ENCODE assay signal across 22 cellular contexts in the genomic region with DNA sequence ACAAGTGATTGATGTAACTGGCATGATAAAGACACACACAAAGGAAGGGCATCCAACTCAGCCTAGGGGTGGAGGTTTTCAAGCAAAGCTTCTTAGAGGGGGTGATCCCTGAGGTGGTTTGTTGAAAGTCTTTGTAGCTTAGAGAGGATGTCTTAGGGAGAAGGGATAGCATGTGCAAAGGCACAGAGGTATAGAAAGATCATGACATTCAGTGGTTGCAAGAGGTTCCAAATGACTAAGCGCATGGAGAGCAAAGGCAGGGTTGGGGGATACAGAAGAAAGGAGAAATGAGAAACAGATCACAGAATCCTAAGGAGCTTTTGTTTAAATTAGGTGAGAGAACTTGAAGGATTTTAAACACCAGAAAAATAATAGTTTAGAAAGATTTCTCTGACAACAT. TPM values are rescaled to one million over a fixed set of nuclear protein-coding genes. Genes with fewer than 3 reads are reported as not detected.
DNase-seq lines count a peak whose midpoint lies in the region; ATAC-seq, FAIRE-seq and TF ChIP-seq lines count a peak whose summit lies in the region.
"Had no signal": no experiment of that assay in that cellular context is flagged by ENCODE, and none has a peak within 500 bp of the region (broad histone marks: within the 10 kb centered on the region; RNA-seq: fewer than 3 reads in every experiment).

No MANE protein-coding gene starts in this region.

- H3K9ac ChIP-seq in H1 (replicated peaks in 1 of 4; ENCODE audit: extremely low read depth in 1 of 4, low read depth in 3 of 4, low read length in 3 of 4), result no peak overlapping the region
- H3K9ac ChIP-seq: GM23248 had no signal

- no peak overlapping the region for H2BK15ac ChIP-seq in H1 (ENCODE audit: low read length)

- no peak overlapping the region for H2BK120ac ChIP-seq in H1 (replicated peaks; ENCODE audit: low read depth, low read length)

- no peak overlapping the region for H2BK20ac ChIP-seq in H1 (ENCODE audit: low read length)

- H3K36me3 ChIP-seq in Caco-2 (ENCODE audit: control insufficient read depth, insufficient read depth, low read length), result no peaks in the 10 kb centered on the region; the same call in 1 of the 2 replicates
- peaks cover 2 to 13% of the 10 kb centered on the region in 2 experiments; a peak in 2 of 3 replicates for H3K36me3 ChIP-seq in HEK293 (ENCODE audit: control insufficient read depth in 2 of 2, insufficient read depth in 1 of 2, low read length in 2 of 2)
- H3K36me3 ChIP-seq in H1 (ENCODE audit: control insufficient read depth in 2 of 4, insufficient read depth in 4 of 4, low read length in 3 of 4), result peaks cover 0 to 5% (median 4%) of the 10 kb centered on the region in 4 experiments; a peak in 3 of 8 replicates

- H3K79me2 ChIP-seq in H1 (ENCODE audit: control insufficient read depth in 1 of 2, insufficient read depth in 2 of 2, low read length in 2 of 2), result no peaks in the 10 kb centered on the region

- FAIRE-seq in H1 (lab: Jason Lieb, UNC), result no peak
- FAIRE-seq: RCC 7860 had no signal

- no peak overlapping the region for H3K4me3 Mint-ChIP-seq in Caco-2 (ENCODE audit: unreplicated experiment)
- H3K4me3 Mint-ChIP-seq in stimulated activated effector memory CD8-positive, alpha-beta T cell treated with anti-CD3 and anti-CD28 coated beads, Interleukin-12 subunit alpha, Interleukin-12 subunit beta, amount 100 ng/mL, for 72 hours, result no peak overlapping the region

- no peak overlapping the region for H4K91ac ChIP-seq in H1 (replicated peaks; ENCODE audit: insufficient read length, low read length)

- H4K8ac ChIP-seq in H1 (ENCODE audit: extremely low read depth, insufficient read depth, low read length), result no peak overlapping the region

- no peaks in the 10 kb centered on the region for H4K20me1 ChIP-seq in H1 (replicated peaks in 1 of 2; ENCODE audit: control insufficient read depth in 1 of 2, insufficient read depth in 2 of 2, low read length in 2 of 2)

- H2AFZ ChIP-seq in H1 (ENCODE audit: low read length), result no peak overlapping the region
- H2AFZ ChIP-seq: GM23248 had no signal

- BruUV-seq in Caco-2 (replicated peaks; lab: Mats Ljungman, UMichigan), result no TSS peak

- TF ChIP-seq CTCF in Caco-2 (IDR thresholded peaks at IDR 0.05; ENCODE audit: insufficient read depth in 1 of 2, low read depth in 1 of 2, low read length in 1 of 2, severe bottlenecking in 1 of 2, unreplicated experiment in 1 of 2) (no peak), HEK293 (tag by site-specific recombination; IDR thresholded peaks at IDR 0.05) (no peak), H1 (IDR thresholded peaks at IDR 0.05; ENCODE audit: control extremely low read depth in 1 of 3, insufficient read depth in 1 of 3, low read depth in 1 of 3, low read length in 3 of 3) (no peak)

- peak overlapping the region; percentile 8 for H3K27ac Mint-ChIP-seq in Caco-2 (ENCODE audit: unreplicated experiment)
- H3K27ac Mint-ChIP-seq in stimulated activated effector memory CD8-positive, alpha-beta T cell treated with anti-CD3 and anti-CD28 coated beads, Interleukin-12 subunit alpha, Interleukin-12 subunit beta, amount 100 ng/mL, for 72 hours, result no peak overlapping the region

- no peaks in the 10 kb centered on the region for H3K27me3 Mint-ChIP-seq in Caco-2 (ENCODE audit: insufficient read depth, unreplicated experiment)

- H3K27me3 ChIP-seq in Caco-2 (replicated peaks; ENCODE audit: control insufficient read depth, insufficient read depth, low read length) (no peaks in the 10 kb centered on the region), H1 (replicated peaks in 1 of 4; ENCODE audit: control insufficient read depth in 3 of 4, extremely low read depth in 1 of 4, insufficient read depth in 3 of 4, low read length in 3 of 4) (no peaks in the 10 kb centered on the region)
- H3K27me3 ChIP-seq: BE2C had no signal

- no peak for TF ChIP-seq EP300 in H1 (IDR thresholded peaks at IDR 0.05; ENCODE audit: borderline replicate concordance in 1 of 2, low read depth in 2 of 2, low read length in 2 of 2)

- H3K23ac ChIP-seq in H1 (ENCODE audit: insufficient read length), result no peak overlapping the region

- TF ChIP-seq RAD21 in H1 (IDR thresholded peaks at IDR 0.05 in 1 of 2, conservative IDR thresholded peaks at IDR 0.05 in 1 of 2; ENCODE audit: low read depth in 2 of 2, low read length in 2 of 2), result no peak

- H3K4me1 ChIP-seq in Caco-2 (no peaks in the 10 kb centered on the region), HEK293 (ENCODE audit: control insufficient read depth, insufficient read depth, low read length) (no peaks in the 10 kb centered on the region), H1 (replicated peaks in 1 of 4; ENCODE audit: control insufficient read depth in 3 of 4, insufficient read depth in 4 of 4, low read length in 3 of 4) (no peaks in the 10 kb centered on the region)
- H3K4me1 ChIP-seq: BE2C had no signal

- peaks cover 11% of the 10 kb centered on the region for H3K4me1 Mint-ChIP-seq in Caco-2 (ENCODE audit: low read depth, unreplicated experiment)
- H3K4me1 Mint-ChIP-seq in stimulated activated effector memory CD8-positive, alpha-beta T cell treated with anti-CD3 and anti-CD28 coated beads, Interleukin-12 subunit alpha, Interleukin-12 subunit beta, amount 100 ng/mL, for 72 hours, result peaks cover 6% of the 10 kb centered on the region

- TF ChIP-seq POLR2A in H1 (IDR thresholded peaks at IDR 0.05; ENCODE audit: control extremely low read depth in 1 of 2, low read depth in 2 of 2, low read length in 2 of 2), result no peak

- H3K9me3 Mint-ChIP-seq in Caco-2 (ENCODE audit: unreplicated experiment), result no peaks in the 10 kb centered on the region
- no peaks in the 10 kb centered on the region for H3K9me3 Mint-ChIP-seq in stimulated activated effector memory CD8-positive, alpha-beta T cell treated with anti-CD3 and anti-CD28 coated beads, Interleukin-12 subunit alpha, Interleukin-12 subunit beta, amount 100 ng/mL, for 72 hours

- CTCF ChIA-PET in Caco-2 (lab: Charles Lee), result interaction anchor here (0.6 to 2.7 kb wide), 3 partner anchors 9 to 186 kb away, joined by 3 to 12 read pairs (median 4); no protein-coding TSS in a partner anchor
- CTCF ChIA-PET in HEK293 (lab: Yijun Ruan, JAX), result interaction anchor here (0.6 to 1.8 kb wide), 7 partner anchors 9 to 1256 kb away, joined by 3 to 16 read pairs (median 3); no protein-coding TSS in a partner anchor
- CTCF ChIA-PET in H1 (lab: Charles Lee; ENCODE audit: partially characterized antibody), result interaction anchor here (0.7 to 8.6 kb wide), 8 partner anchors 9 to 425 kb away, joined by 3 to 69 read pairs (median 4); no protein-coding TSS in a partner anchor

- no peak overlapping the region for H3K4me2 ChIP-seq in H1 (ENCODE audit: insufficient read depth in 1 of 2, low read depth in 2 of 2, low read length in 2 of 2)

- no peaks in the 10 kb centered on the region for H3K9me3 ChIP-seq in Caco-2
- no peaks in the 10 kb centered on the region for H3K9me3 ChIP-seq in HEK293 (ENCODE audit: control insufficient read depth, insufficient read depth, low read depth, low read length)
- H3K9me3 ChIP-seq in H1 (ENCODE audit: insufficient read depth in 2 of 2, low read depth in 1 of 2, low read length in 1 of 2), result no peaks in the 10 kb centered on the region
- H3K9me3 ChIP-seq: BE2C had no signal

- H4K5ac ChIP-seq in H1 (ENCODE audit: insufficient read length, low read depth, low read length), result no peak overlapping the region

- no peak overlapping the region for H3K14ac ChIP-seq in H1 (ENCODE audit: insufficient read length)

- no peak for DNase-seq in Caco-2
- DNase-seq in H1 (ENCODE audit: low read depth in 1 of 2, low spot score in 2 of 2), result no peak
- no peak for DNase-seq in stimulated activated effector memory CD8-positive, alpha-beta T cell treated with anti-CD3 and anti-CD28 coated beads, Interleukin-12 subunit alpha, Interleukin-12 subunit beta, amount 100 ng/mL, for 72 hours (ENCODE audit: low spot score in 2 of 2)
- no peak for DNase-seq in cortex of kidney (lab: John Stamatoyannopoulos, UW)
- no peak for DNase-seq in NCI-H1417 (lab: John Stamatoyannopoulos, UW)
- DNase-seq: CD4-positive, CD25-positive, alpha-beta regulatory T cell; DND-41; GM23248; Kasumi-1; NCI-H1417 treated with DMSO at 0.1 percent for 48 hours; NCI-H187; NCI-H526; OCI-M1 had no signal

- H2AK5ac ChIP-seq in H1 (ENCODE audit: low read depth, low read length), result no peak overlapping the region

- no peak overlapping the region for H3K4ac ChIP-seq in H1 (replicated peaks; ENCODE audit: insufficient read length, low read depth, low read length)

- ATAC-seq in stimulated activated effector memory CD8-positive, alpha-beta T cell treated with anti-CD3 and anti-CD28 coated beads, Interleukin-12 subunit alpha, Interleukin-12 subunit beta, amount 100 ng/mL, for 72 hours, result peak; percentile 53
- no peak for ATAC-seq in HG02970 (IDR thresholded peaks at IDR 0.05; ENCODE audit: low FRiP score, unreplicated experiment)
- ATAC-seq: HCT116 had no signal

- no peak overlapping the region for H2BK5ac ChIP-seq in H1 (ENCODE audit: low read depth, low read length)

- H3K36me3 Mint-ChIP-seq in Caco-2 (ENCODE audit: insufficient read depth, unreplicated experiment), result peaks cover 73% of the 10 kb centered on the region
- H3K36me3 Mint-ChIP-seq in stimulated activated effector memory CD8-positive, alpha-beta T cell treated with anti-CD3 and anti-CD28 coated beads, Interleukin-12 subunit alpha, Interleukin-12 subunit beta, amount 100 ng/mL, for 72 hours, result peaks cover 14% of the 10 kb centered on the region

- no peak overlapping the region for H3K56ac ChIP-seq in H1 (replicated peaks; ENCODE audit: insufficient read length, low read depth, low read length)

- H3K4me3 ChIP-seq in Caco-2 (ENCODE audit: low read depth, low read length) (no peak overlapping the region), HEK293 (ENCODE audit: low read depth, low read length) (no peak overlapping the region), H1 (ENCODE audit: extremely low read depth in 1 of 4, insufficient read depth in 2 of 4, low read depth in 3 of 4, low read length in 4 of 4) (no peak overlapping the region)
- H3K4me3 ChIP-seq: GM23248 had no signal

- WGBS in H1 (ENCODE audit: extremely low coverage in 1 of 2, insufficient coverage in 1 of 2, insufficient read length in 1 of 2, insufficient replicate concordance in 2 of 2, low coverage in 1 of 2, low lambda C conversion rate in 2 of 2, missing lambda C conversion rate in 1 of 2), 2 experiments, result 93% methylated on average over 1 of the region's 1 CpG; no CpG with 5 or more reads in 1 of the 2 experiments

- intact Hi-C loops in Caco-2 (cut with micrococcal nuclease; ENCODE audit: unreplicated experiment), result no loop called here

- no peak overlapping the region for H2BK12ac ChIP-seq in H1 (ENCODE audit: low read depth, low read length)

- H3K27ac ChIP-seq in HEK293 (ENCODE audit: extremely low read depth, low read depth, low read length) (no peak overlapping the region), H1 (ENCODE audit: low read depth, low read length) (no peak overlapping the region)
- H3K27ac ChIP-seq: GM23248 had no signal

- POLR2A ChIA-PET in Caco-2 (lab: Charles Lee) (interaction anchor here (0.5 kb wide), 1 partner anchor 124 kb away, joined by 8 read pairs; no protein-coding TSS in a partner anchor), HEK293 (lab: Yijun Ruan, JAX) (no interaction called here), H1 (lab: Charles Lee; ENCODE audit: partially characterized antibody) (interaction anchor here (0.6 to 2.3 kb wide), 3 partner anchors 10 to 408 kb away, joined by 3 to 11 read pairs (median 5); no protein-coding TSS in a partner anchor)

- no peaks in the 10 kb centered on the region for H3K79me1 ChIP-seq in H1 (ENCODE audit: low read depth, low read length)

- H3K18ac ChIP-seq in H1 (ENCODE audit: extremely low read depth, low read length), result no peak overlapping the region

- no peaks in the 10 kb centered on the region for H3K23me2 ChIP-seq in H1 (ENCODE audit: low read depth, low read length)

RNA-seq across cellular contexts. Expression of a gene that starts 5.2 kb away (rescaled TPM):
- 321 and 341 TPM in 2 replicates for total RNA-seq in Caco-2 (2022)
- 409 and 419 TPM in 2 replicates for total RNA-seq in H1 (2021; fragmentation: NEBNext Ultra II Directional; extraction: Animal tissue kit (Norgen Biotek cat#: 25700))
- polyA plus RNA-seq in H1 (2011; rRNA removed), result 153 and 244 TPM in 2 replicates
- polyA plus RNA-seq in H1 (2011; cell fraction: cytosol; rRNA removed), result 245 TPM
- polyA plus RNA-seq in H1 (2011; cell fraction: nucleus; rRNA removed), result 196 TPM
- 288 to 418 TPM (median 317 TPM) in 4 replicates for polyA plus RNA-seq in H1 (2012, experiment 1 of 2)
- polyA plus RNA-seq in H1 (2012, experiment 2 of 2), result 43.3 TPM
- 334 TPM for polyA plus RNA-seq in H1 (2013, experiment 1 of 2)
- 330 TPM for polyA plus RNA-seq in H1 (2013, experiment 2 of 2)
- polyA minus RNA-seq in H1 (2011; rRNA and poly(A)+ RNA removed), result 462 and 568 TPM in 2 replicates
- polyA minus RNA-seq in H1 (2011; cell fraction: cytosol; rRNA and poly(A)+ RNA removed), result 217 TPM
- 222 TPM for polyA minus RNA-seq in H1 (2011; cell fraction: nucleus; rRNA and poly(A)+ RNA removed)

RNA-seq across cellular contexts. Expression of a gene that starts 30.6 kb away (rescaled TPM):
- total RNA-seq in Caco-2 (2022), result not detected in 2 replicates
- not detected in 2 replicates for total RNA-seq in H1 (2021; fragmentation: NEBNext Ultra II Directional; extraction: Animal tissue kit (Norgen Biotek cat#: 25700))
- not detected in 2 replicates for polyA plus RNA-seq in H1 (2011; rRNA removed)
- not detected for polyA plus RNA-seq in H1 (2011; cell fraction: cytosol; rRNA removed)
- polyA plus RNA-seq in H1 (2011; cell fraction: nucleus; rRNA removed), result not detected
- polyA plus RNA-seq in H1 (2012, experiment 1 of 2), result not detected in 4 replicates
- not detected for polyA plus RNA-seq in H1 (2012, experiment 2 of 2)
- polyA plus RNA-seq in H1 (2013, experiment 1 of 2), result not detected
- polyA plus RNA-seq in H1 (2013, experiment 2 of 2), result not detected
- not detected in 2 replicates for polyA minus RNA-seq in H1 (2011; rRNA and poly(A)+ RNA removed)
- polyA minus RNA-seq in H1 (2011; cell fraction: cytosol; rRNA and poly(A)+ RNA removed), result not detected
- polyA minus RNA-seq in H1 (2011; cell fraction: nucleus; rRNA and poly(A)+ RNA removed), result not detected
- total RNA-seq: A673; CD4-positive, CD25-positive, alpha-beta regulatory T cell; G401; GM23248; MCF 10A; SK-MEL-5 had no signal
- polyA plus RNA-seq: CD4-positive, CD25-positive, alpha-beta regulatory T cell; GM23248 had no signal
